In genomic region chr3:45689787-45690145, GRCh38 we compare ENCODE assay signal across 7 cellular contexts. TPM values are rescaled to one million over a fixed set of nuclear protein-coding genes. Genes with fewer than 3 reads are reported as not detected.
DNase-seq lines count a peak whose midpoint lies in the region; ATAC-seq and TF ChIP-seq lines count a peak whose summit lies in the region.

No MANE protein-coding gene starts in this region.

- TF ChIP-seq CTCF in activated CD8-positive, alpha-beta T cell treated with anti-CD3 and anti-CD28 coated beads for 36 hours (IDR thresholded peaks at IDR 0.05), result no peak

- ATAC-seq in HG03378 (IDR thresholded peaks at IDR 0.05; ENCODE audit: unreplicated experiment) (peak; percentile 2), HG02970 (IDR thresholded peaks at IDR 0.05; ENCODE audit: low FRiP score, unreplicated experiment) (no peak), HG02610 (IDR thresholded peaks at IDR 0.05; ENCODE audit: unreplicated experiment) (no peak)
- no peak for ATAC-seq in activated CD8-positive, alpha-beta T cell treated with anti-CD3 and anti-CD28 coated beads for 36 hours
- ATAC-seq in stimulated activated effector memory CD8-positive, alpha-beta T cell treated with anti-CD3 and anti-CD28 coated beads, Interleukin-12 subunit alpha, Interleukin-12 subunit beta, amount 100 ng/mL, for 72 hours, result no peak

- H3K27ac Mint-ChIP-seq in activated CD8-positive, alpha-beta T cell treated with anti-CD3 and anti-CD28 coated beads for 36 hours, result peak overlapping the region; percentile 95
- peak overlapping the region; percentile 99 for H3K27ac Mint-ChIP-seq in stimulated activated effector memory CD8-positive, alpha-beta T cell treated with anti-CD3 and anti-CD28 coated beads, Interleukin-12 subunit alpha, Interleukin-12 subunit beta, amount 100 ng/mL, for 72 hours

- intact Hi-C loops in activated CD8-positive, alpha-beta T cell treated with anti-CD3 and anti-CD28 coated beads for 36 hours (cut with micrococcal nuclease), result loop anchor here (10.0 kb wide), 1 partner anchor 225 kb away; no protein-coding TSS in a partner anchor

- H3K4me3 Mint-ChIP-seq in activated CD8-positive, alpha-beta T cell treated with anti-CD3 and anti-CD28 coated beads for 36 hours, result peak overlapping the region; percentile 81
- peak overlapping the region; percentile 71 for H3K4me3 Mint-ChIP-seq in stimulated activated effector memory CD8-positive, alpha-beta T cell treated with anti-CD3 and anti-CD28 coated beads, Interleukin-12 subunit alpha, Interleukin-12 subunit beta, amount 100 ng/mL, for 72 hours

- peaks cover 45% of the 10 kb centered on the region for H3K4me1 Mint-ChIP-seq in activated CD8-positive, alpha-beta T cell treated with anti-CD3 and anti-CD28 coated beads for 36 hours (ENCODE audit: low read depth)
- peaks cover 55% of the 10 kb centered on the region for H3K4me1 Mint-ChIP-seq in stimulated activated effector memory CD8-positive, alpha-beta T cell treated with anti-CD3 and anti-CD28 coated beads, Interleukin-12 subunit alpha, Interleukin-12 subunit beta, amount 100 ng/mL, for 72 hours

- peaks cover 3% of the 10 kb centered on the region for H3K27me3 Mint-ChIP-seq in activated CD8-positive, alpha-beta T cell treated with anti-CD3 and anti-CD28 coated beads for 36 hours

- no peak for DNase-seq in activated CD8-positive, alpha-beta T cell treated with anti-CD3 and anti-CD28 coated beads for 36 hours
- no peak for DNase-seq in stimulated activated effector memory CD8-positive, alpha-beta T cell treated with anti-CD3 and anti-CD28 coated beads, Interleukin-12 subunit alpha, Interleukin-12 subunit beta, amount 100 ng/mL, for 72 hours (ENCODE audit: low spot score in 2 of 2)
- DNase-seq in hepatic stellate cell (ENCODE audit: low spot score), result no peak

- CTCF ChIA-PET in activated CD8-positive, alpha-beta T cell treated with anti-CD3 and anti-CD28 coated beads for 36 hours (lab: Charles Lee), result interaction anchor here (1.0 to 4.4 kb wide), 6 partner anchors 13 to 156 kb away, joined by 3 to 27 read pairs (median 7); no protein-coding TSS in a partner anchor

- H3K9me3 Mint-ChIP-seq in activated CD8-positive, alpha-beta T cell treated with anti-CD3 and anti-CD28 coated beads for 36 hours, result no peaks in the 10 kb centered on the region
- no peaks in the 10 kb centered on the region for H3K9me3 Mint-ChIP-seq in stimulated activated effector memory CD8-positive, alpha-beta T cell treated with anti-CD3 and anti-CD28 coated beads, Interleukin-12 subunit alpha, Interleukin-12 subunit beta, amount 100 ng/mL, for 72 hours

- H3K36me3 Mint-ChIP-seq in activated CD8-positive, alpha-beta T cell treated with anti-CD3 and anti-CD28 coated beads for 36 hours (ENCODE audit: low read depth), result peaks cover 37% of the 10 kb centered on the region
- H3K36me3 Mint-ChIP-seq in stimulated activated effector memory CD8-positive, alpha-beta T cell treated with anti-CD3 and anti-CD28 coated beads, Interleukin-12 subunit alpha, Interleukin-12 subunit beta, amount 100 ng/mL, for 72 hours, result peaks cover 50% of the 10 kb centered on the region

- POLR2A ChIA-PET in activated CD8-positive, alpha-beta T cell treated with anti-CD3 and anti-CD28 coated beads for 36 hours (lab: Charles Lee), result interaction anchor here (1.1 to 5.3 kb wide), 5 partner anchors 12 to 95 kb away, joined by 3 to 25 read pairs (median 5); partner anchors contain the start of gene LIMD1

- H3K4me3 ChIP-seq in iPS-11a (ENCODE audit: low read depth, low read length), result peak overlapping the region; percentile 90

RNA-seq across cellular contexts. Expression of gene SACM1L, which starts 0.6 kb away (rescaled TPM):
- 10 to 100 TPM; 52.6 to 56.0 TPM for total RNA-seq in activated CD8-positive, alpha-beta T cell treated with anti-CD3 and anti-CD28 coated beads for 36 hours
